26 cellular contexts compared by ENCODE assay signal in the genomic region with DNA sequence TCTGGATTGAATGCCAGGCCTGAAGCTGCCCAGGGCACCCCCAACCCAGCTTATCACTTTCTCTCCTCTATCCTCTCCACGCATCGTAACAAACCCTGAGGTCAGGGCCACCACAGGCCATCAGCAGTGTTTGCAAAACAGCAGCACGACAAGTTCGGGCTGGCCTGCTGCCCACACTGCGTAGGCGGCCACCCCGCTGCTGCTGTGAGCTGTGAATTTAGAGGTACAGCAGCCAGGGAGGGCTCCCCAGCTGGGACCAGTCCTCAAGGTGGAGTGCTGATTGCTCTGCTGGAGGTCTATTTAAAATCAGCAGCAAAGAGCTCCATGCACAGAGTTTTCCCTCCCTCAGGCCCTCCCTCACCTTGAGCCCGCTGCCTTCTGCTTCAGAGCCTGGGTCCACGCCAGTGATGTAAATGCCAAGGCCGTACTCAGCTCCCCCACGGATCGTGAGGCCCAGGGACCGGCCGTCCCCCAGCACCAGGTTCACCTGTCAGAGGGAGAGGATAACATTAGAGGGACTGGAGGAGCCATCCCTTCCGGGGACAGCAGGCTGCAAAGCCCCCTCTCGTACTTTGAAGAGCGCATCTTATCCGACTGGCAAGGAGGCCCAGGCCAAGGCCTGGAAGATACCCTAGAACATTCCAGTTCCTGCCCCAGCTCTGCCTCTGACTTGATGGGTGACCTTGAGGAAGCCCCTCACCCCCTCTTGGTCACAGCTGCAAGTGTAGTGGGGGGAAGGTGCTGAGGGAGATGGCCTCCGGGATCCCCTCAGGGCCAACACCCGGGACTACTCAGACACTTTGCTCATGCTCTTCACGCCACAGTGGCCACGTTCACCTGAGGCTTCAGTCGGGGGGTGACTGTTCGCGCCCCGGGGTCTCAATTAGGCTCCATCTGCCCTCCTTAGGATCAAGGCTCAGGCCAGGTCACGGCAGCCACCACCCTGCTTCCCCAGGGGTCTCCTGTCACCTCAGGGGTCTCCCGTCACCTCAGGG. TPM values are rescaled to one million over a fixed set of nuclear protein-coding genes. Genes with fewer than 3 reads are reported as not detected.
DNase-seq lines count a peak whose midpoint lies in the region; ATAC-seq, FAIRE-seq and TF ChIP-seq lines count a peak whose summit lies in the region.
"Had no signal": no experiment of that assay in that cellular context is flagged by ENCODE, and none has a peak within 500 bp of the region (broad histone marks: within the 10 kb centered on the region; RNA-seq: fewer than 3 reads in every experiment).

No MANE protein-coding gene starts in this region.

- no peak; the same call in 2 of the 3 replicates for ATAC-seq in GM12878
- no peak for ATAC-seq in lower lobe of right lung
- ATAC-seq: psoas muscle, upper lobe of right lung had no signal

- TF ChIP-seq RAD21 in GM12878 (IDR thresholded peaks at IDR 0.05; ENCODE audit: insufficient read depth, low read depth, low read length), result no peak

- SMC1A ChIA-PET in GM12878 (lab: Charles Lee; ENCODE audit: uncharacterized antibody, unreplicated experiment), result no interaction called here

- no peak overlapping the region for H3K27ac ChIP-seq in GM12878 (ENCODE audit: control insufficient read depth, insufficient read depth)
- peak overlapping the region in 1 of 2 donors; percentile 13 for H3K27ac ChIP-seq in ovary
- no peak overlapping the region for H3K27ac ChIP-seq in lower lobe of right lung
- H3K27ac ChIP-seq: neural progenitor cell, psoas muscle, upper lobe of right lung, VCaP had no signal

- no peak overlapping the region for H3K9ac ChIP-seq in GM12878 (ENCODE audit: control insufficient read depth, insufficient read depth, low read length)
- H3K9ac ChIP-seq: neural progenitor cell, SK-N-SH had no signal

- FAIRE-seq in GM12878 (lab: Jason Lieb, UNC), result no peak
- FAIRE-seq: astrocyte, endothelial cell of umbilical vein, G401.6 had no signal

- no peak overlapping the region for H3K4me2 ChIP-seq in GM12878 (ENCODE audit: control insufficient read depth, insufficient read depth)
- H3K4me2 ChIP-seq: neural progenitor cell, SK-N-SH had no signal

- CTCF ChIA-PET in GM12878 (lab: Yijun Ruan, JAX), result no interaction called here

- intact Hi-C loops in GM12878 (cut with micrococcal nuclease; ENCODE audit: unreplicated experiment) (no loop called here), ovary (cut with DNase I) (no loop called here), lower lobe of right lung (cut with DNase I) (no loop called here)

- H3K4me1 ChIP-seq in GM12878 (ENCODE audit: control insufficient read depth, insufficient read depth, low read length) (no peaks in the 10 kb centered on the region), ovary (ENCODE audit: insufficient read depth) (peaks cover 6% of the 10 kb centered on the region), lower lobe of right lung (no peaks in the 10 kb centered on the region)
- H3K4me1 ChIP-seq: psoas muscle, upper lobe of right lung had no signal

- POLR2A ChIA-PET in GM12878 (lab: Charles Lee), result no interaction called here

- TF ChIP-seq CTCF in GM12878 (IDR thresholded peaks at IDR 0.05 in 2 of 3, conservative IDR thresholded peaks at IDR 0.05 in 1 of 3; ENCODE audit: control insufficient read depth in 2 of 3, extremely low read depth in 1 of 3, insufficient read depth in 1 of 3, low read depth in 3 of 3, low read length in 3 of 3) (no peak), ovary (IDR thresholded peaks at IDR 0.05) (no peak), lower lobe of right lung (IDR thresholded peaks at IDR 0.05) (no peak)

- WGBS in GM12878 (ENCODE audit: insufficient coverage, insufficient replicate concordance, low lambda C conversion rate, missing lambda C conversion rate), result 68% methylated on average over 28 of the region's 28 CpGs
- WGBS in ovary, 3 donors, result 51 to 68% (median 58%) methylated on average over 27 to 28 of the region's 28 CpGs

- H3K36me3 ChIP-seq in GM12878 (ENCODE audit: control insufficient read depth in 2 of 2, insufficient read depth in 2 of 2, low read length in 1 of 2) (no peaks in the 10 kb centered on the region; a peak in 1 of 4 replicates), ovary (no peaks in the 10 kb centered on the region), lower lobe of right lung (no peaks in the 10 kb centered on the region)
- H3K36me3 ChIP-seq: neural progenitor cell, upper lobe of right lung had no signal

- H4K20me1 ChIP-seq in GM12878 (ENCODE audit: control insufficient read depth, insufficient read depth), result no peaks in the 10 kb centered on the region

- TF ChIP-seq EP300 in GM12878 (IDR thresholded peaks at IDR 0.05; ENCODE audit: borderline replicate concordance in 1 of 2, control insufficient read depth in 1 of 2, low read depth in 2 of 2, low read length in 2 of 2), result no peak
- TF ChIP-seq EP300 in ovary (IDR thresholded peaks at IDR 0.05), result no peak

- peaks cover 0 to 2% of the 10 kb centered on the region in 2 experiments; a peak in 2 of 4 replicates for H3K27me3 ChIP-seq in GM12878 (replicated peaks in 1 of 2; ENCODE audit: control insufficient read depth in 2 of 2, insufficient read depth in 2 of 2, low read length in 1 of 2)
- H3K27me3 ChIP-seq in ovary, result no peaks in the 10 kb centered on the region
- H3K27me3 ChIP-seq in lower lobe of right lung (ENCODE audit: low read depth), result no peaks in the 10 kb centered on the region
- H3K27me3 ChIP-seq: neural progenitor cell, upper lobe of right lung had no signal

- no peaks in the 10 kb centered on the region; the same call in 2 of the 3 replicates for H3K9me3 ChIP-seq in GM12878 (replicated peaks; ENCODE audit: control insufficient read depth, insufficient read depth, low read length)
- peaks cover 0 to 3% of the 10 kb centered on the region in 2 donors for H3K9me3 ChIP-seq in ovary
- no peaks in the 10 kb centered on the region for H3K9me3 ChIP-seq in lower lobe of right lung
- H3K9me3 ChIP-seq: psoas muscle, SK-N-SH, upper lobe of right lung had no signal

- H3K79me2 ChIP-seq in GM12878 (ENCODE audit: control insufficient read depth, insufficient read depth, low read length), result no peaks in the 10 kb centered on the region

- RAD21 ChIA-PET in GM12878 (lab: Charles Lee; ENCODE audit: unreplicated experiment), result no interaction called here

- H3K4me3 ChIP-seq in GM12878 (no peak overlapping the region), ovary (no peak overlapping the region), lower lobe of right lung (no peak overlapping the region)
- H3K4me3 ChIP-seq: neural progenitor cell, psoas muscle, upper lobe of right lung had no signal

- no peak overlapping the region for H2AFZ ChIP-seq in GM12878 (ENCODE audit: control insufficient read depth, low read depth, low read length)
- H2AFZ ChIP-seq: neural progenitor cell had no signal

- TF ChIP-seq POLR2A in GM12878 (IDR thresholded peaks at IDR 0.05; ENCODE audit: low read depth, low read length), result no peak
- TF ChIP-seq POLR2A in ovary (IDR thresholded peaks at IDR 0.05), result no peak

- DNase-seq in NCI-H1092 treated with DMSO at 0.1 percent for 48 hours (lab: John Stamatoyannopoulos, UW) (peak; percentile 41), NCI-H1092 (lab: John Stamatoyannopoulos, UW) (no peak), NCI-H128 (lab: John Stamatoyannopoulos, UW; ENCODE audit: unreplicated experiment) (peak; percentile 26), GM12878 (ENCODE audit: low read depth, low spot score) (no peak), ovary (peak in 4 of 5 donors; percentile 52 to 69 (median 60)), lower lobe of right lung (no peak), SW 1271 (lab: John Stamatoyannopoulos, UW) (no peak), NOMO-1 treated with DMSO at 0.1 percent for 48 hours (lab: John Stamatoyannopoulos, UW; ENCODE audit: unreplicated experiment) (no peak)
- DNase-seq: 8988T; activated CD4-positive, alpha-beta T cell treated with anti-CD3 and anti-CD28 coated beads, Interleukin-2, amount 50 U/mL, for 1 hour; CD4-positive, alpha-beta T cell; DMS153; HFFc6; KG1; mammary epithelial cell; NCI-H2029; NCI-H524 treated with DMSO at 0.1 percent for 48 hours; psoas muscle; SK-N-SH; T-helper 2 cell; upper lobe of right lung had no signal

- in situ Hi-C loops in GM12878 (cut with MboI), result no loop called here

- no TSS peak for BruUV-seq in GM12878 (replicated peaks; lab: Mats Ljungman, UMichigan)

TF ChIP-seq in GM12878, 131 proteins besides CTCF, POLR2A, EP300 and RAD21:
- TF ChIP-seq ZNF24 (IDR thresholded peaks at IDR 0.05) (no peak), SMC3 (IDR thresholded peaks at IDR 0.05; ENCODE audit: borderline replicate concordance, low read length) (no peak), RUNX3 (IDR thresholded peaks at IDR 0.05; ENCODE audit: low read length) (peak; percentile 16; the same call in 1 of the 2 replicates), CBX3 (IDR thresholded peaks at IDR 0.05; ENCODE audit: borderline replicate concordance, low read depth) (no peak), NR2C1 (IDR thresholded peaks at IDR 0.05) (no peak), PAX8 (IDR thresholded peaks at IDR 0.05) (no peak), BHLHE40 (IDR thresholded peaks at IDR 0.05; ENCODE audit: borderline replicate concordance in 1 of 2, low read depth in 2 of 2, low read length in 1 of 2) (0 out of 4 replicates have a peak, but pooled peaks of 1 of the 2 experiments have one; percentile 5)

RNA-seq across cellular contexts. Expression of a gene that starts 39.1 kb away (rescaled TPM):
- total RNA-seq in GM12878 (2013; cell fraction: nucleolus; rRNA removed), result 110 and 114 TPM in 2 replicates
- total RNA-seq in GM12878 (2014; rRNA removed), result 0.33 and 0.34 TPM in 2 replicates
- 0.18 TPM in 2 replicates for total RNA-seq in GM12878 (2014; rRNA removed; fragmentation: Illumina TruSeq; extraction: Trizol)
- 0.98 and 1.2 TPM in 2 replicates for total RNA-seq in GM12878 (2021)
- polyA plus RNA-seq in GM12878 (2011; ENCODE audit: low read depth), result 1.3 TPM
- polyA plus RNA-seq in GM12878 (2011; rRNA removed), result 9.9 and 18.2 TPM in 2 replicates
- polyA plus RNA-seq in GM12878 (2011; cell fraction: cytosol; rRNA removed), result 20.1 and 23.8 TPM in 2 replicates
- 247 and 273 TPM in 2 replicates for polyA plus RNA-seq in GM12878 (2011; cell fraction: nucleus; rRNA removed)
- polyA plus RNA-seq in GM12878 (2012), result 4.2 and 4.5 TPM in 2 replicates
- polyA plus RNA-seq in GM12878 (2014; fragmentation: Illumina TruSeq; extraction: Trizol), result 0.17 and 0.29 TPM in 2 replicates
- under 1 TPM in 1 of 2 experiments, not detected in 1; 0.04 TPM for polyA plus RNA-seq in GM12878 (2014; fragmentation: Nextera tagmentation; extraction: Ambion mirVana)
- 0.82 and 0.86 TPM in 2 replicates for polyA plus RNA-seq in GM12878 (2014; rRNA removed)
- 1 to 10 TPM in 1 of 2 experiments, under 1 TPM in 1; 0.68 to 1.1 TPM for polyA plus RNA-seq in GM12878 (2016; fragmentation: Nextera tagmentation; extraction: Ambion mirVana)
- polyA minus RNA-seq in GM12878 (2011; rRNA and poly(A)+ RNA removed), result 7.0 and 17.7 TPM in 2 replicates
- polyA minus RNA-seq in GM12878 (2011; cell fraction: cytosol; rRNA and poly(A)+ RNA removed), result 6.4 and 12.8 TPM in 2 replicates
- 54.9 and 86.5 TPM in 2 replicates for polyA minus RNA-seq in GM12878 (2011; cell fraction: nucleus; rRNA and poly(A)+ RNA removed)
- total RNA-seq in ovary, result 10 to 100 TPM; 13.4 to 28.5 (median 25.6) TPM
- 10 to 100 TPM in 1 of 2 donors, 1 to 10 TPM in 1; 1.7 to 10.4 TPM for polyA plus RNA-seq in ovary
- 6.2 TPM for total RNA-seq in lower lobe of right lung

Comparison
In these comparisons a context has a peak if more than half of its experiments do, and no peak if none do; other contexts are left out.
1. DNase-seq: peak in NCI-H1092 treated with DMSO at 0.1 percent for 48 hours (single experiment), NCI-H128 (single experiment) and ovary (4 of 5); none in NCI-H1092 (single experiment), GM12878 (single experiment), lower lobe of right lung (single experiment), SW 1271 (0 of 2) and NOMO-1 treated with DMSO at 0.1 percent for 48 hours (single experiment).